ENCODE assay signal across 8 cellular contexts in genomic region chr17:50372708-50373556, GRCh38. TPM values are rescaled to one million over a fixed set of nuclear protein-coding genes. Genes with fewer than 3 reads are reported as not detected.
DNase-seq lines count a peak whose midpoint lies in the region; FAIRE-seq and TF ChIP-seq lines count a peak whose summit lies in the region.

A gene with protein sequence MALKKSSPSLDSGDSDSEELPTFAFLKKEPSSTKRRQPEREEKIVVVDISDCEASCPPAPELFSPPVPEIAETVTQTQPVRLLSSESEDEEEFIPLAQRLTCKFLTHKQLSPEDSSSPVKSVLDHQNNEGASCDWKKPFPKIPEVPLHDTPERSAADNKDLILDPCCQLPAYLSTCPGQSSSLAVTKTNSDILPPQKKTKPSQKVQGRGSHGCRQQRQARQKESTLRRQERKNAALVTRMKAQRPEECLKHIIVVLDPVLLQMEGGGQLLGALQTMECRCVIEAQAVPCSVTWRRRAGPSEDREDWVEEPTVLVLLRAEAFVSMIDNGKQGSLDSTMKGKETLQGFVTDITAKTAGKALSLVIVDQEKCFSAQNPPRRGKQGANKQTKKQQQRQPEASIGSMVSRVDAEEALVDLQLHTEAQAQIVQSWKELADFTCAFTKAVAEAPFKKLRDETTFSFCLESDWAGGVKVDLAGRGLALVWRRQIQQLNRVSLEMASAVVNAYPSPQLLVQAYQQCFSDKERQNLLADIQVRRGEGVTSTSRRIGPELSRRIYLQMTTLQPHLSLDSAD (plus strand): TSS chr17:50373229. CDS start chr17:50375209, 1,980 bp downstream.
TSS of gene MRPL27 (minus strand) at chr17:50373184. CDS start at chr17:50373170, 14 bp downstream.

- no peak within 1 kb of the TSS for H3K4ac ChIP-seq in neuronal stem cell (ENCODE audit: low read length)

- peaks cover 45% of the 10 kb centered on the region for H3K36me3 ChIP-seq in MG63
- H3K36me3 ChIP-seq in neuronal stem cell (replicated peaks in 1 of 2; ENCODE audit: control insufficient read depth in 2 of 2, insufficient read depth in 2 of 2, low read length in 2 of 2) = peaks cover 18 to 69% of the 10 kb centered on the region in 2 donors
- peaks cover 9 to 26% (median 24%) of the 10 kb centered on the region in 5 donors for H3K36me3 ChIP-seq in subcutaneous abdominal adipose tissue (ENCODE audit: control insufficient read depth in 5 of 5, insufficient read depth in 5 of 5, low read length in 5 of 5)

- peak within 1 kb of the TSS; percentile 99 for H3K18ac ChIP-seq in neuronal stem cell (ENCODE audit: low read length)

- H3K23ac ChIP-seq in neuronal stem cell (ENCODE audit: low read depth, low read length, poor library complexity) = peak within 1 kb of the TSS; percentile 87

- H3K4me3 ChIP-seq in MG63 (peak within 1 kb of the TSS; percentile 79), neuronal stem cell (ENCODE audit: low read length in 2 of 2) (peak within 1 kb of the TSS; percentile 82 to 99), subcutaneous abdominal adipose tissue (ENCODE audit: low read depth in 1 of 5, low read length in 5 of 5) (peak within 1 kb of the TSS; percentile 86 to 98 (median 94))

- H2AFZ ChIP-seq in neuronal stem cell (ENCODE audit: low read length) = peak within 1 kb of the TSS; percentile 97

- no peak within 1 kb of the TSS for H2BK15ac ChIP-seq in neuronal stem cell (ENCODE audit: low read length)

- no peak within 1 kb of the TSS for H2BK12ac ChIP-seq in neuronal stem cell (ENCODE audit: low read length)

- H2AK5ac ChIP-seq in neuronal stem cell (ENCODE audit: low read depth, low read length) = peak within 1 kb of the TSS; percentile 83

- no peak for FAIRE-seq in H54 (lab: Jason Lieb, UNC)

- peak within 1 kb of the TSS; percentile 82 for H3K27ac ChIP-seq in neuronal stem cell (replicated peaks; ENCODE audit: low read length)
- H3K27ac ChIP-seq in subcutaneous abdominal adipose tissue (ENCODE audit: low read depth, low read length) = peak within 1 kb of the TSS; percentile 89

- no peaks in the 10 kb centered on the region for H3K9me3 ChIP-seq in MG63
- no peaks in the 10 kb centered on the region for H3K9me3 ChIP-seq in neuronal stem cell (replicated peaks in 1 of 2; ENCODE audit: control insufficient read depth in 2 of 2, insufficient read depth in 1 of 2, low read depth in 1 of 2, low read length in 2 of 2)
- H3K9me3 ChIP-seq in subcutaneous abdominal adipose tissue (ENCODE audit: control insufficient read depth in 5 of 5, low read length in 5 of 5) = no peaks in the 10 kb centered on the region

- H2BK5ac ChIP-seq in neuronal stem cell (ENCODE audit: low read length) = peak within 1 kb of the TSS; percentile 84

- H4K8ac ChIP-seq in neuronal stem cell (ENCODE audit: low read depth, low read length) = peak within 1 kb of the TSS; percentile 98

- peak; percentile 83 for TF ChIP-seq POLR2A in H54 (IDR thresholded peaks at IDR 0.05; ENCODE audit: low read depth, low read length)

- H3K4me2 ChIP-seq in neuronal stem cell (ENCODE audit: insufficient read depth, low read length, poor library complexity, severe bottlenecking) = peak within 1 kb of the TSS; percentile 71

- H3K4me1 ChIP-seq in neuronal stem cell (ENCODE audit: control insufficient read depth in 2 of 2, insufficient read depth in 1 of 2, low read depth in 1 of 2, low read length in 2 of 2) = peaks cover 4 to 6% of the 10 kb centered on the region in 2 donors
- H3K4me1 ChIP-seq in subcutaneous abdominal adipose tissue (ENCODE audit: control insufficient read depth in 5 of 5, insufficient read depth in 5 of 5, low read length in 5 of 5) = peaks cover 3 to 19% (median 16%) of the 10 kb centered on the region in 5 donors

- peak within 1 kb of the TSS; percentile 95 for H3K9ac ChIP-seq in neuronal stem cell (ENCODE audit: low read depth, low read length, poor library complexity)
- H3K9ac ChIP-seq in subcutaneous abdominal adipose tissue (ENCODE audit: low read length in 5 of 5) = peak within 1 kb of the TSS; percentile 78 to 96 (median 91)

- H4K91ac ChIP-seq in neuronal stem cell (ENCODE audit: low read depth, low read length, poor library complexity) = peak within 1 kb of the TSS; percentile 88

- no CpG with 5 or more reads among the region's 45 CpGs for WGBS in neuronal stem cell (ENCODE audit: extremely low coverage in 2 of 2, insufficient read length in 2 of 2, insufficient replicate concordance in 1 of 2), 2 donors

- no peak within 1 kb of the TSS for H2BK120ac ChIP-seq in neuronal stem cell (ENCODE audit: low read depth, low read length)

- DNase-seq in EL (peak; percentile 89), H54 (ENCODE audit: insufficient read length, low spot score) (peak; percentile 90), MG63 (peak; percentile 85), SIG-M5 (lab: John Stamatoyannopoulos, UW) (peak; percentile 50), activated gamma-delta T cell (lab: John Stamatoyannopoulos, UW) (peak; percentile 35), foreskin melanocyte (peak; percentile 89), neuronal stem cell (ENCODE audit: low spot score) (peak; percentile 77)

- peak within 1 kb of the TSS; percentile 42 for H3K14ac ChIP-seq in neuronal stem cell (ENCODE audit: low read length)

- H3K27me3 ChIP-seq in MG63 (no peaks in the 10 kb centered on the region), neuronal stem cell (ENCODE audit: control insufficient read depth in 3 of 3, insufficient read depth in 3 of 3, low read depth in 1 of 3, low read length in 3 of 3) (no peaks in the 10 kb centered on the region), subcutaneous abdominal adipose tissue (ENCODE audit: control insufficient read depth in 5 of 5, insufficient read depth in 4 of 5, low read length in 5 of 5) (no peaks in the 10 kb centered on the region)

- H3K79me1 ChIP-seq in neuronal stem cell (ENCODE audit: low read depth, low read length) = no peaks in the 10 kb centered on the region

RNA-seq across cellular contexts. Expression of the first gene that starts in this region (rescaled TPM):
- 6.3 and 9.5 TPM in 2 replicates for total RNA-seq in MG63 (2014; rRNA removed; shearing (Covaris generic); ENCODE audit: low replicate concordance)
- polyA plus RNA-seq in neuronal stem cell (2013, experiment 1 of 2) = 21.3 TPM
- polyA plus RNA-seq in neuronal stem cell (2013, experiment 2 of 2) = 21.0 TPM

RNA-seq across cellular contexts. Expression of gene MRPL27, which starts in this region (rescaled TPM):
- total RNA-seq in MG63 (2014; rRNA removed; shearing (Covaris generic); ENCODE audit: low replicate concordance) = 74.4 and 99.7 TPM in 2 replicates
- polyA plus RNA-seq in neuronal stem cell (2013, experiment 1 of 2) = 55.3 TPM
- 54.4 TPM for polyA plus RNA-seq in neuronal stem cell (2013, experiment 2 of 2)

Comparison
In these comparisons a context has a peak if more than half of its experiments do, and no peak if none do; other contexts are left out.
1. Peak in every context shown above with its lines: DNase-seq, H3K4me3 ChIP-seq and H3K27ac ChIP-seq.
2. DNase-seq: peak in every context shown above with its lines; median percentile 90 in H54; 89 in EL; 89 in foreskin melanocyte; 85 in MG63; 77 in neuronal stem cell; 50 in SIG-M5; 35 in activated gamma-delta T cell.